23 cellular contexts compared by ENCODE assay signal in genomic region chr7:107100824-107101223, GRCh38. TPM values are rescaled to one million over a fixed set of nuclear protein-coding genes. Genes with fewer than 3 reads are reported as not detected.
"Had no signal": no experiment of that assay in that cellular context is flagged by ENCODE, and none has a peak within 500 bp of the region (broad histone marks: within the 10 kb centered on the region; RNA-seq: fewer than 3 reads in every experiment).

No MANE protein-coding gene starts in this region.

- H3K27ac ChIP-seq: esophagus muscularis mucosa, foreskin keratinocyte, gastroesophageal sphincter, heart left ventricle, hepatocyte, neural progenitor cell, parathyroid adenoma, right atrium auricular region, transverse colon, vagina had no signal

- H3K79me2 ChIP-seq: hepatocyte had no signal

- H3K4me1 ChIP-seq: foreskin keratinocyte, neural progenitor cell, parathyroid adenoma, right atrium auricular region, vagina had no signal

- H3K9me3 ChIP-seq: vagina had no signal

- H3K4me3 ChIP-seq: esophagus muscularis mucosa, gastroesophageal sphincter, heart left ventricle, hepatocyte, mucosa of descending colon, neural progenitor cell, right atrium auricular region, smooth muscle cell, transverse colon, vagina had no signal

- H2AFZ ChIP-seq: hepatocyte, neural progenitor cell, parathyroid adenoma had no signal

- DNase-seq: cortex of kidney; effector CD8-positive, alpha-beta T cell; endodermal cell; foreskin keratinocyte; heart left ventricle; kidney; mesenchymal stem cell; mucosa of descending colon; naive B cell; stimulated activated CD4-positive, alpha-beta T cell treated with anti-CD3 and anti-CD28 coated beads, Interleukin-12 subunit alpha, Interleukin-12 subunit beta, amount 100 ng/mL, for 4 hours; stimulated activated CD4-positive, alpha-beta T cell treated with anti-CD3 and anti-CD28 coated beads, Interleukin-2, amount 100 ng/mL, for 24 hours; stimulated activated CD4-positive, alpha-beta T cell treated with anti-CD3 and anti-CD28 coated beads, Interleukin-4, amount 100 ng/mL, for 24 hours; stimulated activated naive CD8-positive, alpha-beta T cell treated with anti-CD3 and anti-CD28 coated beads, Interleukin-15, Interleukin-2, amounts not matched to agents 100 U/mL and 50 U/mL, for 24 hours; substantia nigra; transverse colon had no signal

- H3K36me3 ChIP-seq: esophagus muscularis mucosa, gastroesophageal sphincter, heart left ventricle, neural progenitor cell, right atrium auricular region, transverse colon, vagina had no signal

- H3K4me2 ChIP-seq: hepatocyte, neural progenitor cell, smooth muscle cell had no signal

RNA-seq across cellular contexts. Expression of gene PRKAR2B, which starts 56.3 kb away (rescaled TPM):
- total RNA-seq: foreskin keratinocyte had no signal
